Comparison of ENCODE assay signal across 27 cellular contexts in the genomic region with DNA sequence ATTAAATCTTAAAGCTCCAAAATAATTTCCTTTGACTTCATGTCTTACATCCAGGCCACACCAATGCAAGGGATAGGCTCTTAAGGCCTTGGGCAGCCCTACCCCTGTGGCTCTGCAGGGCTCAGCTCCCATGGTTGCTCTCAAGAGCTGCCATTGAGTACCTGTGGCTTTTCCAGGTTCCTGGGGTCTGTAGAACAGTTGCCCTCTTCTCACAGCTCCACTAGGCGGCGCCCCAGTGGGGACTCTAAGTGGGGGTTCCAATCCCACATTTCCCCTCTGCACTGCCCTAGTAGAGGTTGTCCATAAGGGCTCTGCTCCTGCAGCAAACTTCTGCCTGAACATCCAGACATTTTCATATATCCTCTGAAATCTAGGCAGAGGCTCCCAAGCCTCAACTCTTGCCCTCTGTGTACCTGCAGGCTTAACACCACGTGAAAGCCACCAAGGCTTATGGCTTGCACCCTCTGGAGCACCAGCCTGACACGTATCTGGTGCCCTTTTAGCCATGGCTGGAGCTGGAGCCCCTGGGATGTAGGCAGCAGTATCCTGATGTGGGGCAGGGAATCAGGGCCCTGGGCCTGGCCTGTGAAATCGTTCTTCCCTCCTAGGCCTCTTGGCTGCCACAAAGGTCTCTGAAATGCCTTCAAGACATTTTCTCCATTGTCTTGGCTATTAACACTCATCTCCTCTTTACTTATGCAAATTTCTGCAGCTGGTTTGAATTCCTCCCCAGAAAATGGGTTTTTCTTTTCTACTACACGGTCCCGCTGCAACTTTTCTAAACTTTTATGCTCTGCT.
DNase-seq lines count a peak whose midpoint lies in the region; ATAC-seq, FAIRE-seq and TF ChIP-seq lines count a peak whose summit lies in the region.
"Had no signal": no experiment of that assay in that cellular context is flagged by ENCODE, and none has a peak within 500 bp of the region (broad histone marks: within the 10 kb centered on the region; RNA-seq: fewer than 3 reads in every experiment).

No MANE protein-coding gene starts in this region.

- 0 out of 2 replicates have a peak overlapping the region, but pooled peaks have one; percentile 23 for H3K4me3 ChIP-seq in BLaER1
- H3K4me3 ChIP-seq: esophagus muscularis mucosa, gastrocnemius medialis, lower lobe of right lung, psoas muscle had no signal

- no peak overlapping the region for H3K9ac ChIP-seq in BLaER1

- H4K20me1 ChIP-seq in BLaER1, result no peaks in the 10 kb centered on the region

- H3K36me3 ChIP-seq in BLaER1, result peaks cover 57% of the 10 kb centered on the region

- ATAC-seq in HG02798 (IDR thresholded peaks at IDR 0.05; ENCODE audit: poor library complexity, unreplicated experiment), result no peak
- ATAC-seq: activated T-cell treated with anti-CD3 and anti-CD28 coated beads, Interleukin-2, amount 50 U/mL, for 72 hours; gastrocnemius medialis; lower lobe of right lung; psoas muscle had no signal

- H3K4me3 Mint-ChIP-seq in endothelial cell (ENCODE audit: unreplicated experiment), result peak overlapping the region; percentile 26
- H3K4me3 Mint-ChIP-seq: activated naive CD4-positive, alpha-beta T cell treated with anti-CD3 and anti-CD28 coated beads, Interleukin-2, amount 50 U/mL, for 24 hours; activated T-cell treated with anti-CD3 and anti-CD28 coated beads, Interleukin-2, amount 50 U/mL, for 72 hours had no signal

- peaks cover 2% of the 10 kb centered on the region for H3K27me3 Mint-ChIP-seq in endothelial cell (ENCODE audit: unreplicated experiment)
- H3K27me3 Mint-ChIP-seq: activated naive CD4-positive, alpha-beta T cell treated with anti-CD3 and anti-CD28 coated beads, Interleukin-2, amount 50 U/mL, for 24 hours had no signal

- H3K36me3 Mint-ChIP-seq in endothelial cell (ENCODE audit: low read depth, unreplicated experiment), result peaks cover 15% of the 10 kb centered on the region

- H3K27me3 ChIP-seq in BLaER1, result no peaks in the 10 kb centered on the region
- H3K27me3 ChIP-seq: esophagus muscularis mucosa, gastrocnemius medialis had no signal

- H3K27ac ChIP-seq in BLaER1, result no peak overlapping the region
- H3K27ac ChIP-seq: esophagus muscularis mucosa, gastrocnemius medialis, HL-60, lower lobe of right lung, psoas muscle had no signal

- peaks cover 7% of the 10 kb centered on the region; the same call in 1 of the 2 replicates for H3K4me1 ChIP-seq in BLaER1
- H3K4me1 ChIP-seq: esophagus muscularis mucosa, gastrocnemius medialis, lower lobe of right lung, psoas muscle had no signal

- TF ChIP-seq POLR2A in GM12892 (IDR thresholded peaks at IDR 0.05; ENCODE audit: low read depth, low read length), result no peak

- no peak overlapping the region for H3K4me2 ChIP-seq in BLaER1

- TF ChIP-seq CTCF in endothelial cell (IDR thresholded peaks at IDR 0.05; ENCODE audit: unreplicated experiment), result no peak

- FAIRE-seq in GM12892 (lab: Jason Lieb, UNC), result peak; percentile 17
- FAIRE-seq: kidney, urothelium cell line had no signal

- DNase-seq in GM12892 (ENCODE audit: insufficient read length) (no peak), NCI-H69 (lab: John Stamatoyannopoulos, UW) (peak; percentile 17), endothelial cell (ENCODE audit: low spot score) (no peak), iPS-NIHi7 (ENCODE audit: extremely low spot score) (no peak), NCI-H510A treated with DMSO at 0.1 percent for 48 hours (lab: John Stamatoyannopoulos, UW) (no peak), epidermal melanocyte (ENCODE audit: insufficient read length, low spot score) (no peak)
- DNase-seq: activated CD4-positive, CD25-positive, alpha-beta regulatory T cell treated with anti-CD3 and anti-CD28 coated beads, Interleukin-2, amount 50 U/mL, for 72 hours; activated T-cell treated with anti-CD3 and anti-CD28 coated beads, Interleukin-2, amount 50 U/mL, for 72 hours; C1 segment of cervical spinal cord; Calu3; effector CD4-positive, alpha-beta T cell; EL; gastrocnemius medialis; hypothalamus; kidney; lower lobe of right lung; MM.1S; NCI-H1694 treated with DMSO at 0.1 percent for 48 hours; NCI-H82; psoas muscle; SIG-M5 had no signal

- H3K27ac Mint-ChIP-seq in endothelial cell (ENCODE audit: unreplicated experiment), result peak overlapping the region; percentile 87
- H3K27ac Mint-ChIP-seq: activated T-cell treated with anti-CD3 and anti-CD28 coated beads, Interleukin-2, amount 50 U/mL, for 72 hours had no signal

- H3K9me3 ChIP-seq in BLaER1, result peaks cover 41% of the 10 kb centered on the region
- H3K9me3 ChIP-seq: gastrocnemius medialis had no signal

- H3K4me1 Mint-ChIP-seq in endothelial cell (ENCODE audit: unreplicated experiment), result peaks cover 6% of the 10 kb centered on the region
- H3K4me1 Mint-ChIP-seq: activated naive CD4-positive, alpha-beta T cell treated with anti-CD3 and anti-CD28 coated beads, Interleukin-2, amount 50 U/mL, for 24 hours had no signal

- peaks cover 5% of the 10 kb centered on the region for H3K9me3 Mint-ChIP-seq in endothelial cell (ENCODE audit: unreplicated experiment)
